Comparison of ENCODE assay signal across 13 cellular contexts in genomic region chr17:9116311-9116820, GRCh38.
DNase-seq lines count a peak whose midpoint lies in the region; ATAC-seq and TF ChIP-seq lines count a peak whose summit lies in the region.
"Had no signal": no experiment of that assay in that cellular context is flagged by ENCODE, and none has a peak within 500 bp of the region (broad histone marks: within the 10 kb centered on the region; RNA-seq: fewer than 3 reads in every experiment).

No MANE protein-coding gene starts in this region.

- no peaks in the 10 kb centered on the region for H3K79me2 ChIP-seq in hepatocyte

- peaks cover 12% of the 10 kb centered on the region for H3K4me1 Mint-ChIP-seq in activated CD8-positive, alpha-beta T cell treated with anti-CD3 and anti-CD28 coated beads, Interleukin-2, amount 10 ng/mL, durations not matched to agents 7 days and 5 days (ENCODE audit: low read depth)
- peaks cover 18% of the 10 kb centered on the region for H3K4me1 Mint-ChIP-seq in stimulated activated memory B cell treated with anti-CD40 and anti-IgM and Interleukin-4, amounts not matched to agents 10 μg/mL and 1 μg/mL and 100 μg/mL, for 72 hours
- H3K4me1 Mint-ChIP-seq: memory B cell had no signal

- no peaks in the 10 kb centered on the region for H3K9me2 ChIP-seq in hepatocyte (replicated peaks; ENCODE audit: insufficient read depth)

- H3K27ac ChIP-seq in hepatocyte (no peak overlapping the region), adrenal gland (no peak overlapping the region)
- H3K27ac ChIP-seq: psoas muscle, VCaP had no signal

- CTCF ChIA-PET in activated CD8-positive, alpha-beta T cell treated with anti-CD3 and anti-CD28 coated beads, Interleukin-2, amount 10 ng/mL, durations not matched to agents 7 days and 5 days (lab: Charles Lee), result interaction anchor here (2.8 kb wide), 1 partner anchor 176 kb away, joined by 22 read pairs; no protein-coding TSS in a partner anchor

- H3K27me3 Mint-ChIP-seq in activated CD8-positive, alpha-beta T cell treated with anti-CD3 and anti-CD28 coated beads, Interleukin-2, amount 10 ng/mL, durations not matched to agents 7 days and 5 days (ENCODE audit: low read depth), result peaks cover 6% of the 10 kb centered on the region
- peaks cover 55% of the 10 kb centered on the region for H3K27me3 Mint-ChIP-seq in stimulated activated memory B cell treated with anti-CD40 and anti-IgM and Interleukin-4, amounts not matched to agents 10 μg/mL and 1 μg/mL and 100 μg/mL, for 72 hours

- H2AFZ ChIP-seq in hepatocyte, result no peak overlapping the region

- POLR2A ChIA-PET in activated CD8-positive, alpha-beta T cell treated with anti-CD3 and anti-CD28 coated beads, Interleukin-2, amount 10 ng/mL, durations not matched to agents 7 days and 5 days (lab: Charles Lee), result no interaction called here

- H3K4me3 ChIP-seq in hepatocyte (no peak overlapping the region), adrenal gland (no peak overlapping the region)

- TF ChIP-seq CTCF in hepatocyte (IDR thresholded peaks at IDR 0.05; ENCODE audit: poor library complexity), result no peak
- TF ChIP-seq CTCF in adrenal gland (IDR thresholded peaks at IDR 0.05), result no peak

- intact Hi-C loops in adrenal gland (cut with DNase I), result no loop called here

- H3K4me2 ChIP-seq in hepatocyte, result peak overlapping the region; percentile 76

- H3K36me3 ChIP-seq in hepatocyte (replicated peaks; ENCODE audit: insufficient read depth, low read depth), result no peaks in the 10 kb centered on the region
- no peaks in the 10 kb centered on the region for H3K36me3 ChIP-seq in adrenal gland (replicated peaks in 1 of 2)
- H3K36me3 ChIP-seq: breast epithelium had no signal

- TF ChIP-seq POLR2A in adrenal gland (IDR thresholded peaks at IDR 0.05), result no peak

- peak overlapping the region; percentile 23 for H3K27ac Mint-ChIP-seq in activated CD8-positive, alpha-beta T cell treated with anti-CD3 and anti-CD28 coated beads, Interleukin-2, amount 10 ng/mL, durations not matched to agents 7 days and 5 days
- peak overlapping the region; percentile 37 for H3K27ac Mint-ChIP-seq in stimulated activated memory B cell treated with anti-CD40 and anti-IgM and Interleukin-4, amounts not matched to agents 10 μg/mL and 1 μg/mL and 100 μg/mL, for 72 hours
- H3K27ac Mint-ChIP-seq: CD4-positive, CD25-positive, alpha-beta regulatory T cell; memory B cell had no signal

- no peaks in the 10 kb centered on the region for H3K36me3 Mint-ChIP-seq in activated CD8-positive, alpha-beta T cell treated with anti-CD3 and anti-CD28 coated beads, Interleukin-2, amount 10 ng/mL, durations not matched to agents 7 days and 5 days (ENCODE audit: low read depth)
- H3K36me3 Mint-ChIP-seq in stimulated activated memory B cell treated with anti-CD40 and anti-IgM and Interleukin-4, amounts not matched to agents 10 μg/mL and 1 μg/mL and 100 μg/mL, for 72 hours, result no peaks in the 10 kb centered on the region
- H3K36me3 Mint-ChIP-seq: CD4-positive, CD25-positive, alpha-beta regulatory T cell had no signal

- WGBS in hepatocyte (ENCODE audit: low lambda C conversion rate, missing lambda C conversion rate), result 74% methylated on average over 11 of the region's 11 CpGs
- 73 to 74% (median 74%) methylated on average over 10 to 11 of the region's 11 CpGs for WGBS in adrenal gland, 4 donors

- H3K9me3 Mint-ChIP-seq in activated CD8-positive, alpha-beta T cell treated with anti-CD3 and anti-CD28 coated beads, Interleukin-2, amount 10 ng/mL, durations not matched to agents 7 days and 5 days (ENCODE audit: insufficient read depth), result peaks cover 3% of the 10 kb centered on the region
- no peaks in the 10 kb centered on the region for H3K9me3 Mint-ChIP-seq in stimulated activated memory B cell treated with anti-CD40 and anti-IgM and Interleukin-4, amounts not matched to agents 10 μg/mL and 1 μg/mL and 100 μg/mL, for 72 hours
- H3K9me3 Mint-ChIP-seq: memory B cell had no signal

- H3K9me3 ChIP-seq in hepatocyte (ENCODE audit: low read depth) (no peaks in the 10 kb centered on the region), adrenal gland (replicated peaks in 1 of 3) (no peaks in the 10 kb centered on the region)
- H3K9me3 ChIP-seq: breast epithelium had no signal

- no peaks in the 10 kb centered on the region for H4K20me1 ChIP-seq in hepatocyte (ENCODE audit: insufficient read depth, poor library complexity, severe bottlenecking)

- peaks cover 10% of the 10 kb centered on the region for H3K4me1 ChIP-seq in hepatocyte (ENCODE audit: insufficient read depth)
- no peaks in the 10 kb centered on the region for H3K4me1 ChIP-seq in adrenal gland (replicated peaks in 1 of 2)
- H3K4me1 ChIP-seq: breast epithelium, psoas muscle had no signal

- H3K4me3 Mint-ChIP-seq in activated CD8-positive, alpha-beta T cell treated with anti-CD3 and anti-CD28 coated beads, Interleukin-2, amount 10 ng/mL, durations not matched to agents 7 days and 5 days, result no peak overlapping the region
- H3K4me3 Mint-ChIP-seq in stimulated activated memory B cell treated with anti-CD40 and anti-IgM and Interleukin-4, amounts not matched to agents 10 μg/mL and 1 μg/mL and 100 μg/mL, for 72 hours, result no peak overlapping the region

- H3K27me3 ChIP-seq in hepatocyte (no peaks in the 10 kb centered on the region), adrenal gland (peaks cover 4% of the 10 kb centered on the region)
- H3K27me3 ChIP-seq: breast epithelium had no signal

- ATAC-seq in activated CD8-positive, alpha-beta T cell treated with anti-CD3 and anti-CD28 coated beads, Interleukin-2, amount 10 ng/mL, durations not matched to agents 7 days and 5 days, result no peak
- no peak for ATAC-seq in stimulated activated memory B cell treated with anti-CD40 and anti-IgM and Interleukin-4, amounts not matched to agents 10 μg/mL and 1 μg/mL and 100 μg/mL, for 72 hours
- ATAC-seq in GM21360 (IDR thresholded peaks at IDR 0.05; ENCODE audit: unreplicated experiment) (no peak), HG03571 (IDR thresholded peaks at IDR 0.05; ENCODE audit: unreplicated experiment) (no peak)
- ATAC-seq: HCT116 had no signal

- DNase-seq in ELF-1 (ENCODE audit: low read depth, low spot score), result peak; percentile 50
- DNase-seq in activated CD8-positive, alpha-beta T cell treated with anti-CD3 and anti-CD28 coated beads, Interleukin-2, amount 10 ng/mL, durations not matched to agents 7 days and 5 days, result no peak
- no peak for DNase-seq in hepatocyte (ENCODE audit: low spot score)
- DNase-seq in adrenal gland, result no peak
- DNase-seq: CD4-positive, CD25-positive, alpha-beta regulatory T cell had no signal
